Comparison of ENCODE assay signal across 26 cellular contexts in the genomic region with DNA sequence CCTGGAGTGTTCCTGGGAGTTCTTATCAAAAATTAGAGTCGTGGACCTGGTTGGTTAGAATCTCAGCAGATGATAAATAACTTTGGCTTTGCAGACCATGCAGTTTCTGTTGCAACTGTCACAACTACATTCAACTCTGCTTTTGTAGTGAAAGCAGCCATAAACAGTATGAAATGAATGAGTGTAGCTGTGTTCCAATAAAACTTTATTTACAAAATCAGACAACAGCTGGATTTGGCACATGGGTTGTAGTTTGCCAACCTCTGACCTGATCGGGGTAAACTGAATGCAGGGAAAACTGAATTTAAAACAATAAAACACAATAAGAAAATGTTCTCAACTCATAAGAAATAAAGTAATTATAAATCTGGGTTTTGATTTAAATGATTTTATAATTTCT.
"Had no signal": no experiment of that assay in that cellular context is flagged by ENCODE, and none has a peak within 500 bp of the region (broad histone marks: within the 10 kb centered on the region; RNA-seq: fewer than 3 reads in every experiment).

No MANE protein-coding gene starts in this region.

- H3K4me1 ChIP-seq: esophagus squamous epithelium, heart right ventricle, left lung, lower lobe of right lung had no signal

- H3K9me3 ChIP-seq: esophagus squamous epithelium, gastrocnemius medialis, heart right ventricle, left lung, lower lobe of right lung had no signal

- FAIRE-seq: colon, islet of Langerhans, keratinocyte had no signal

- H3K36me3 ChIP-seq: esophagus squamous epithelium, gastrocnemius medialis, heart right ventricle, left lung, lower lobe of right lung had no signal

- ATAC-seq: esophagus mucosa; gastrocnemius medialis; heart right ventricle; left cardiac atrium; left lung; left ventricle myocardium superior; lower lobe of right lung; naive thymus-derived CD4-positive, alpha-beta T cell had no signal

- H3K27ac ChIP-seq: coronary artery, dorsolateral prefrontal cortex, epithelial cell of prostate, esophagus squamous epithelium, gastrocnemius medialis, heart right ventricle, left lung, lower lobe of right lung had no signal

- H3K27me3 ChIP-seq: dorsolateral prefrontal cortex, esophagus squamous epithelium, gastrocnemius medialis, heart right ventricle, left lung had no signal

- DNase-seq: dermis blood vessel endothelial cell; dorsolateral prefrontal cortex; effector CD4-positive, alpha-beta T cell; effector memory CD4-positive, alpha-beta T cell; erythroblast; esophagus squamous epithelium; foreskin fibroblast; foreskin melanocyte; gastrocnemius medialis; glutamatergic neuron; head of caudate nucleus; heart right ventricle; hippocampal formation; left cardiac atrium; left lung; left ventricle myocardium superior; lower lobe of right lung; mesenchymal stem cell; midbrain; naive thymus-derived CD4-positive, alpha-beta T cell had no signal

- H3K4me3 ChIP-seq: coronary artery, dorsolateral prefrontal cortex, esophagus squamous epithelium, gastrocnemius medialis, heart right ventricle, left lung, lower lobe of right lung had no signal
